In genomic region chr5:73668017-73668416, GRCh38 we compare ENCODE assay signal across 1 cellular context.
A peak's percentile ranks its signal among the peaks of the same experiment; 100 is the strongest.
TF ChIP-seq lines count a peak whose summit lies in the region.

No MANE protein-coding gene starts in this region.

TF ChIP-seq in GM12878, 131 proteins besides CTCF, POLR2A, EP300 and RAD21:
- TF ChIP-seq MYC (IDR thresholded peaks at IDR 0.05; ENCODE audit: insufficient read depth, insufficient read length, insufficient replicate concordance, low read length, severe bottlenecking) (no peak), RUNX3 (IDR thresholded peaks at IDR 0.05; ENCODE audit: low read length) (peak; percentile 12; the same call in 1 of the 2 replicates), IKZF1 (conservative IDR thresholded peaks at IDR 0.05) (0 out of 2 replicates have a peak, but pooled peaks have one; percentile 16), ATF7 (IDR thresholded peaks at IDR 0.05; ENCODE audit: low read depth) (0 out of 2 replicates have a peak, but pooled peaks have one; percentile 9)
TF ChIP-seq in GM12878: peak in this region for 3.
